10 cellular contexts compared by ENCODE assay signal in the genomic region with DNA sequence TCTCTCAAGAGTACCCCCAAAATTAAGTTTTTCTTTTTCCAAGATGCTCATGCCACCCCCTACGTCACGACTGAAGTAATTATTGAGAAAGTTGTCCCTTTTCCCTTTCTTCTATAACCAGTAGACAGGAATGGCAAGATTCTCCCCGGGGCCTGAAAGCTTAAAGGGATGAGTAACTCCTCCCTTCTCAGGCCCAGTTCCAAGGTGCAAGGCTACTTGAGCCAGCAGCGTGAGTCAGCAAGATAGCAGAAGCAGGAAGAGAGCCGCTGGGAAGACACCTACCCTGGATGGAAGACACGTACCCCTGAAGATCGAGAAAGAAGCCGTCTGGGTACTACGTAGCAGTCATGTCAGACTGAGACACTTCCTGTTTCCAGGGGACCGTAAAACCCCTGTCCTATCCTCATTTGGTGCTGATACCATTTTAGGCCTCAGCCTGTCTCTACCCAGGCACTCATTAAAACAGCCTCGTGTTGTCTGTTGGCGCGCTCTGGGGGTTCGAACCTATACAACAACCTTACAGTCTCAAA.
A peak's percentile ranks its signal among the peaks of the same experiment; 100 is the strongest.
DNase-seq lines count a peak whose midpoint lies in the region; ATAC-seq and TF ChIP-seq lines count a peak whose summit lies in the region.
"Had no signal": no experiment of that assay in that cellular context is flagged by ENCODE, and none has a peak within 500 bp of the region (broad histone marks: within the 10 kb centered on the region; RNA-seq: fewer than 3 reads in every experiment).

No MANE protein-coding gene starts in this region.

- H3K27me3 ChIP-seq in prostate gland (replicated peaks; ENCODE audit: insufficient read depth) (no peaks in the 10 kb centered on the region), lower lobe of right lung (ENCODE audit: low read depth) (no peaks in the 10 kb centered on the region)

- WGBS in prostate gland = 74% methylated on average over 14 of the region's 14 CpGs

- intact Hi-C loops in prostate gland (cut with DNase I) (no loop called here), lower lobe of right lung (cut with DNase I) (no loop called here)

- DNase-seq in EL (peak; percentile 91), RWPE1 (ENCODE audit: low spot score) (peak; percentile 34), fibroblast of the aortic adventitia (ENCODE audit: low read depth) (peak; percentile 66), prostate gland (ENCODE audit: low spot score) (peak; percentile 16), lower lobe of right lung (no peak), NCI-H1694 treated with DMSO at 0.1 percent for 48 hours (lab: John Stamatoyannopoulos, UW) (no peak)
- DNase-seq: Calu3, NCI-H748 treated with DMSO at 0.1 percent for 48 hours had no signal

- TF ChIP-seq POLR2A in prostate gland (IDR thresholded peaks at IDR 0.05) = no peak

- CTCF ChIA-PET in RWPE1 (lab: Yijun Ruan, JAX) = no interaction called here

- H3K9me3 ChIP-seq in prostate gland (no peaks in the 10 kb centered on the region), lower lobe of right lung (no peaks in the 10 kb centered on the region)

- H3K4me3 ChIP-seq in fibroblast of the aortic adventitia (ENCODE audit: low read depth, low read length) (no peak overlapping the region), prostate gland (no peak overlapping the region), lower lobe of right lung (no peak overlapping the region)

- TF ChIP-seq CTCF in RWPE1 (conservative IDR thresholded peaks at IDR 0.05; ENCODE audit: low read depth) (no peak), fibroblast of the aortic adventitia (IDR thresholded peaks at IDR 0.05; ENCODE audit: insufficient read depth, low read length) (no peak), prostate gland (IDR thresholded peaks at IDR 0.05) (no peak), lower lobe of right lung (IDR thresholded peaks at IDR 0.05) (no peak)

- H3K36me3 ChIP-seq in prostate gland (no peaks in the 10 kb centered on the region), lower lobe of right lung (no peaks in the 10 kb centered on the region)

- POLR2A ChIA-PET in RWPE1 (lab: Yijun Ruan, JAX; ENCODE audit: low non-redundant PET) = no interaction called here

- ATAC-seq in GM18870 (IDR thresholded peaks at IDR 0.05; ENCODE audit: unreplicated experiment) (no peak), lower lobe of right lung (no peak), GM18867 (IDR thresholded peaks at IDR 0.05; ENCODE audit: unreplicated experiment) (no peak)

- H3K27ac ChIP-seq in RWPE1 (peak overlapping the region; percentile 58), prostate gland (no peak overlapping the region), lower lobe of right lung (no peak overlapping the region)

- H3K4me1 ChIP-seq in prostate gland (replicated peaks) = no peaks in the 10 kb centered on the region
- no peaks in the 10 kb centered on the region for H3K4me1 ChIP-seq in lower lobe of right lung

Comparison
In these comparisons a context has a peak if more than half of its experiments do, and no peak if none do; other contexts are left out.
1. DNase-seq: peak in EL (single experiment), RWPE1 (single experiment), fibroblast of the aortic adventitia (single experiment) and prostate gland (single experiment); none in lower lobe of right lung (single experiment) and NCI-H1694 treated with DMSO at 0.1 percent for 48 hours (single experiment).